ENCODE assay signal across 1 cellular context in the genomic region with DNA sequence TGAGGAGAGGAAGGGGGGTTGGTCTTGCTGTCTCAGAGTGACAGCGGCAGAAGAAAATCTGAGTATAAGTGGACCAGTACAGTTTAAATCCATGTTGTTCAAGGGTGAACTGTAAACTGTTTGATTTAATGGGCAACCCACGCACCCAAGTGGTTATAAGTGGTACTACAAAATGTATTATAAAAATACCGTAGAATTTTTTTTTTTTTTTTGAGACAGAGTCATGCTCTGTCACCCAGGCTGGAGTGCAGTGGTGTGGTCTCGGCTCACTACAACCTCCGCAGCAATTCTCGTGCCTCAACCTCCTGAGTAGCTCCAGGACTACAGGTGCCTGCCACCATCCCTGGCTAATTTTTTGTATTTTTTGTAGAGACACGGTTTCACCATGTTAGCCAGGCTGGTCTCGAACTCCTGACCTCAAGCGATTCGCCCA.
TF ChIP-seq lines count a peak whose summit lies in the region.

No MANE protein-coding gene starts in this region.

TF ChIP-seq in HepG2, 621 proteins besides CTCF, POLR2A, EP300 and RAD21 (continued from another document):
- TF ChIP-seq MBNL3 (CRISPR knock-in tag; conservative IDR thresholded peaks at IDR 0.05): no peak
- TF ChIP-seq PHB2 (IDR thresholded peaks at IDR 0.05; ENCODE audit: partially characterized antibody): no peak
- TF ChIP-seq SALL1 (CRISPR knock-in tag; IDR thresholded peaks at IDR 0.05): peak; percentile 15; the same call in 1 of the 2 replicates
- no peak for TF ChIP-seq SNAPC2 (CRISPR knock-in tag; IDR thresholded peaks at IDR 0.05)
- no peak for TF ChIP-seq JUN (CRISPR knock-in tag; IDR thresholded peaks at IDR 0.05)
- no peak for TF ChIP-seq ZNF660 (CRISPR knock-in tag; IDR thresholded peaks at IDR 0.05; ENCODE audit: borderline replicate concordance, low read depth)
- no peak for TF ChIP-seq PRPF4 (IDR thresholded peaks at IDR 0.05; ENCODE audit: low read depth, low read length, poor library complexity, severe bottlenecking)
- TF ChIP-seq, protein P1, sequence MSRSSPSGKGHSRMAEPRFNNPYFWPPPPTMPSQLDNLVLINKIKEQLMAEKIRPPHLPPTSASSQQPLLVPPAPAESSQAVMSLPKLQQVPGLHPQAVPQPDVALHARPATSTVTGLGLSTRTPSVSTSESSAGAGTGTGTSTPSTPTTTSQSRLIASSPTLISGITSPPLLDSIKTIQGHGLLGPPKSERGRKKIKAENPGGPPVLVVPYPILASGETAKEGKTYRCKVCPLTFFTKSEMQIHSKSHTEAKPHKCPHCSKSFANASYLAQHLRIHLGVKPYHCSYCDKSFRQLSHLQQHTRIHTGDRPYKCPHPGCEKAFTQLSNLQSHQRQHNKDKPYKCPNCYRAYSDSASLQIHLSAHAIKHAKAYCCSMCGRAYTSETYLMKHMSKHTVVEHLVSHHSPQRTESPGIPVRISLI (CRISPR knock-in tag; IDR thresholded peaks at IDR 0.05; ENCODE audit: borderline replicate concordance): peak; percentile 78; the same call in 1 of the 2 replicates
- TF ChIP-seq DPF2 (CRISPR knock-in tag; IDR thresholded peaks at IDR 0.05; ENCODE audit: borderline replicate concordance, low read depth): no peak
- TF ChIP-seq HNF4G (IDR thresholded peaks at IDR 0.05; ENCODE audit: borderline replicate concordance, low read depth, low read length): no peak
- no peak for TF ChIP-seq HNF4G (CRISPR knock-in tag; IDR thresholded peaks at IDR 0.05; ENCODE audit: borderline replicate concordance, low read depth)
- peak; percentile 7 for TF ChIP-seq TEAD3 (CRISPR knock-in tag; optimal IDR thresholded peaks at IDR 0.05; ENCODE audit: borderline replicate concordance)
- TF ChIP-seq, protein P2, sequence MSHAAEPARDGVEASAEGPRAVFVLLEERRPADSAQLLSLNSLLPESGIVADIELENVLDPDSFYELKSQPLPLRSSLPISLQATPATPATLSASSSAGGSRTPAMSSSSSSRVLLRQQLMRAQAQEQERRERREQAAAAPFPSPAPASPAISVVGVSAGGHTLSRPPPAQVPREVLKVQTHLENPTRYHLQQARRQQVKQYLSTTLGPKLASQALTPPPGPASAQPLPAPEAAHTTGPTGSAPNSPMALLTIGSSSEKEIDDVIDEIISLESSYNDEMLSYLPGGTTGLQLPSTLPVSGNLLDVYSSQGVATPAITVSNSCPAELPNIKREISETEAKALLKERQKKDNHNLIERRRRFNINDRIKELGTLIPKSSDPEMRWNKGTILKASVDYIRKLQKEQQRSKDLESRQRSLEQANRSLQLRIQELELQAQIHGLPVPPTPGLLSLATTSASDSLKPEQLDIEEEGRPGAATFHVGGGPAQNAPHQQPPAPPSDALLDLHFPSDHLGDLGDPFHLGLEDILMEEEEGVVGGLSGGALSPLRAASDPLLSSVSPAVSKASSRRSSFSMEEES (CRISPR knock-in tag; IDR thresholded peaks at IDR 0.05): no peak
- no peak for TF ChIP-seq MEIS1 (CRISPR knock-in tag; IDR thresholded peaks at IDR 0.05; ENCODE audit: borderline replicate concordance)
